23 cellular contexts compared by ENCODE assay signal in the genomic region with DNA sequence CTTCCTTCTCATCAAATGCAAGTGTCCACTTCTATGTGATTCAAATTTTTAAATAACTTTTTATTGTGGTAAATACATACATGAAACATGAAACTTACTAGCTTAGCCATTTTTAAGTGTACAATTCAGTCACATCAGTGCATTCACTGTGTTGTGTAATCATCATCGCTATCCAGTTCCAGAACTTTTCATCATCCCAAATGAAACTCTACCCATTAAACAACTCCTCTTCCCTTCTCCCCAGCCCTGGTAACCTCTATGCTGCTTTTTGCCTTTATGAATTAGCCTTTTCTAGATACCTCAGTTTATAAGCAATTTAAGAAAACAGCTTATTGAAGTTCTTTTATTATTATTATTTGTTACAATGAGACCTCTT. TPM values are rescaled to one million over a fixed set of nuclear protein-coding genes. Genes with fewer than 3 reads are reported as not detected.
"Had no signal": no experiment of that assay in that cellular context is flagged by ENCODE, and none has a peak within 500 bp of the region (broad histone marks: within the 10 kb centered on the region; RNA-seq: fewer than 3 reads in every experiment).

No MANE protein-coding gene starts in this region.

- H3K9me3 ChIP-seq: MG63, Peyer's patch, SJSA1 had no signal

- H3K27me3 ChIP-seq: MG63, Peyer's patch, SJSA1 had no signal

- DNase-seq: activated B cell treated with CpG ODN at 0.5 μM for 24 hours; activated CD4-positive, alpha-beta T cell treated with anti-CD3 and anti-CD28 coated beads for 1 hour; activated CD4-positive, alpha-beta T cell treated with anti-CD3 and anti-CD28 coated beads, Interleukin-2, amount 10 ng/mL, durations not matched to agents 24 days and 14 days; activated CD4-positive, alpha-beta T cell treated with anti-CD3 and anti-CD28 coated beads, Interleukin-2, amount 50 U/mL, for 48 hours; activated CD8-positive, alpha-beta memory T cell treated with anti-CD3 and anti-CD28 coated beads, Interleukin-2, amount 10 ng/mL, durations not matched to agents 7 days and 5 days; activated effector memory CD4-positive, alpha-beta T cell treated with Interleukin-2 at 50 U/mL for 16 hours; activated naive CD4-positive, alpha-beta T cell; activated T-cell treated with anti-CD3 and anti-CD28 coated beads, Interleukin-2, amount 50 U/mL, for 24 hours; amniotic stem cell; MG63; NCI-H1105; NCI-H1436 treated with DMSO at 0.1 percent for 48 hours; NCI-H187; NCI-H2081 treated with DMSO at 0.1 percent for 48 hours; NCI-H446; NCI-H524; Peyer's patch; SHP77; T-helper 2 cell; T1000 had no signal

- ATAC-seq: activated CD8-positive, alpha-beta memory T cell treated with anti-CD3 and anti-CD28 coated beads, Interleukin-2, amount 10 ng/mL, durations not matched to agents 7 days and 5 days had no signal

- H3K4me1 ChIP-seq: SJSA1 had no signal

- H3K27ac ChIP-seq: Peyer's patch, RWPE1, SJSA1 had no signal

- H3K4me3 ChIP-seq: MG63, Peyer's patch, SJSA1 had no signal

- H3K36me3 ChIP-seq: MG63, Peyer's patch, SJSA1 had no signal

RNA-seq across cellular contexts. Expression of a gene that starts 41.1 kb away (rescaled TPM):
- total RNA-seq: activated CD8-positive, alpha-beta memory T cell treated with anti-CD3 and anti-CD28 coated beads, Interleukin-2, amount 10 ng/mL, durations not matched to agents 7 days and 5 days; activated T-helper 1 cell treated with anti-CD3 and anti-CD28 coated beads, Interleukin-12 subunit alpha, Interleukin-12 subunit beta, Interleukin-2, Interleukin-4 antibody, amounts not matched to agents 30 ng/mL and 10 ng/mL and 1 ng/mL, durations not matched to agents 14 hours and 24 hours and 36 hours had no signal
